Comparison of ENCODE assay signal across 21 cellular contexts in the genomic region with DNA sequence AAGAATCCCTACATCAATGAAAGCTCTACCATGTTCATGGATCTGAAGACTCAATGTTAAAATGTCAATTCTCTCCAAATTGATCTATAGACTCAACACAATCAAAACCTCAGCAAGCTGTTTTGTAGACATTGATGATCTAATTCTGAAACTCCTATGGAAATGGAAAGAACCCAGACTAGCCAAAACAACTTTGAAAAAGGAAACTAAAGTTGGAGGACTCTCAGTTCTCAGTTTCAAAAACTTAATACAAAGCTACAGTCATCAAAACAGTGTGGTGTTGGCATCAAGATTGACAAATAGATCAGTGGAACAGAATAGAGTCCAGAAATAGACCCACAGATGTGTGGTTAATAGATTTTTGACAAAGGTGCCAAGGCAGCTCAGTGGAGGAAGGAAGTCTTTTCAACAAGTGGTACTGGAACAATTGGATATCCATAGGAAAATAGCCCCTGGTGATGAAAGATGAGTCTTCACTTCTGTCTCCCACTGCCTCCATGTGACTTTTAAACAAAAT. TPM values are rescaled to one million over a fixed set of nuclear protein-coding genes. Genes with fewer than 3 reads are reported as not detected.
DNase-seq lines count a peak whose midpoint lies in the region; ATAC-seq lines count a peak whose summit lies in the region.
"Had no signal": no experiment of that assay in that cellular context is flagged by ENCODE, and none has a peak within 500 bp of the region (broad histone marks: within the 10 kb centered on the region; RNA-seq: fewer than 3 reads in every experiment).

No MANE protein-coding gene starts in this region.

- peaks cover 41% of the 10 kb centered on the region for H3K9me3 Mint-ChIP-seq in activated naive CD8-positive, alpha-beta T cell treated with anti-CD3 and anti-CD28 coated beads for 36 hours
- peaks cover 10 to 15% of the 10 kb centered on the region in 2 donors for H3K9me3 Mint-ChIP-seq in stimulated activated naive B cell treated with anti-CD40 and anti-IgM and Interleukin-4, amounts not matched to agents 10 μg/mL and 1 μg/mL and 100 μg/mL, for 72 hours

- DNase-seq in activated CD8-positive, alpha-beta memory T cell treated with anti-CD3 and anti-CD28 coated beads for 24 hours: peak; percentile 55
- DNase-seq in activated CD8-positive, alpha-beta memory T cell treated with anti-CD3 and anti-CD28 coated beads, Interleukin-2, amount 50 U/mL, for 4 hours: no peak
- peak; percentile 12 for DNase-seq in OCI-M1 (lab: John Stamatoyannopoulos, UW)
- no peak for DNase-seq in activated naive CD8-positive, alpha-beta T cell treated with anti-CD3 and anti-CD28 coated beads for 36 hours
- no peak for DNase-seq in stimulated activated naive B cell treated with anti-CD40 and anti-IgM and Interleukin-4, amounts not matched to agents 10 μg/mL and 1 μg/mL and 100 μg/mL, for 72 hours
- DNase-seq in substantia nigra (lab: John Stamatoyannopoulos, UW): no peak
- DNase-seq in OCI-M2 (lab: John Stamatoyannopoulos, UW; ENCODE audit: unreplicated experiment): no peak
- DNase-seq: amniotic stem cell; DMS79; erythroblast; foreskin melanocyte; NCI-H1436 treated with DMSO at 0.1 percent for 48 hours; NCI-H2171; NCI-H526; Right ventricle myocardium superior; stimulated activated CD4-positive, alpha-beta T cell treated with anti-CD3 and anti-CD28 coated beads, Interleukin-4, amount 100 ng/mL, for 1 hour; WERI-Rb-1 had no signal

- peak; percentile 75 to 76 for ATAC-seq in stimulated activated naive B cell treated with anti-CD40 and anti-IgM and Interleukin-4, amounts not matched to agents 10 μg/mL and 1 μg/mL and 100 μg/mL, for 72 hours (replicated peaks)
- no peak for ATAC-seq in GM21447 (IDR thresholded peaks at IDR 0.05; ENCODE audit: unreplicated experiment)

- H3K36me3 Mint-ChIP-seq in activated naive CD8-positive, alpha-beta T cell treated with anti-CD3 and anti-CD28 coated beads for 36 hours: peaks cover 84% of the 10 kb centered on the region
- H3K36me3 Mint-ChIP-seq in stimulated activated naive B cell treated with anti-CD40 and anti-IgM and Interleukin-4, amounts not matched to agents 10 μg/mL and 1 μg/mL and 100 μg/mL, for 72 hours: peaks cover 40 to 55% of the 10 kb centered on the region in 2 donors

- no peaks in the 10 kb centered on the region for H3K27me3 Mint-ChIP-seq in activated naive CD8-positive, alpha-beta T cell treated with anti-CD3 and anti-CD28 coated beads for 36 hours
- H3K27me3 Mint-ChIP-seq in stimulated activated naive B cell treated with anti-CD40 and anti-IgM and Interleukin-4, amounts not matched to agents 10 μg/mL and 1 μg/mL and 100 μg/mL, for 72 hours: no peaks in the 10 kb centered on the region
- H3K27me3 Mint-ChIP-seq: memory B cell, progenitor cell of endocrine pancreas had no signal

- H3K27ac ChIP-seq in substantia nigra (ENCODE audit: low read depth, low read length, poor library complexity, severe bottlenecking): no peak overlapping the region
- H3K27ac ChIP-seq: WERI-Rb-1 had no signal

- H3K27ac Mint-ChIP-seq in activated naive CD8-positive, alpha-beta T cell treated with anti-CD3 and anti-CD28 coated beads for 36 hours: peak overlapping the region; percentile 77
- peak overlapping the region; percentile 14 for H3K27ac Mint-ChIP-seq in stimulated activated naive B cell treated with anti-CD40 and anti-IgM and Interleukin-4, amounts not matched to agents 10 μg/mL and 1 μg/mL and 100 μg/mL, for 72 hours
- H3K27ac Mint-ChIP-seq: nephron, progenitor cell of endocrine pancreas had no signal

- peaks cover 80% of the 10 kb centered on the region for H3K4me1 Mint-ChIP-seq in activated naive CD8-positive, alpha-beta T cell treated with anti-CD3 and anti-CD28 coated beads for 36 hours
- H3K4me1 Mint-ChIP-seq in stimulated activated naive B cell treated with anti-CD40 and anti-IgM and Interleukin-4, amounts not matched to agents 10 μg/mL and 1 μg/mL and 100 μg/mL, for 72 hours: peaks cover 35 to 70% of the 10 kb centered on the region in 2 donors

- no peak overlapping the region for H3K4me3 Mint-ChIP-seq in activated naive CD8-positive, alpha-beta T cell treated with anti-CD3 and anti-CD28 coated beads for 36 hours
- H3K4me3 Mint-ChIP-seq in stimulated activated naive B cell treated with anti-CD40 and anti-IgM and Interleukin-4, amounts not matched to agents 10 μg/mL and 1 μg/mL and 100 μg/mL, for 72 hours: no peak overlapping the region
- H3K4me3 Mint-ChIP-seq: memory B cell, nephron had no signal

RNA-seq across cellular contexts. Expression of gene LBH, which starts 30.4 kb away (rescaled TPM):
- 10 to 100 TPM; 85.0 to 89.2 TPM for total RNA-seq in activated naive CD8-positive, alpha-beta T cell treated with anti-CD3 and anti-CD28 coated beads for 36 hours

Comparison
In these comparisons a context has a peak if more than half of its experiments do, and no peak if none do; other contexts are left out.
1. DNase-seq: peak in activated CD8-positive, alpha-beta memory T cell treated with anti-CD3 and anti-CD28 coated beads for 24 hours (single experiment) and OCI-M1 (single experiment); none in activated CD8-positive, alpha-beta memory T cell treated with anti-CD3 and anti-CD28 coated beads, Interleukin-2, amount 50 U/mL, for 4 hours (single experiment), activated naive CD8-positive, alpha-beta T cell treated with anti-CD3 and anti-CD28 coated beads for 36 hours (single experiment), stimulated activated naive B cell treated with anti-CD40 and anti-IgM and Interleukin-4, amounts not matched to agents 10 μg/mL and 1 μg/mL and 100 μg/mL, for 72 hours (single experiment), substantia nigra (0 of 49) and OCI-M2 (single experiment).